ENCODE assay signal across 16 cellular contexts in genomic region chr2:95308426-95308990, GRCh38. TPM values are rescaled to one million over a fixed set of nuclear protein-coding genes. Genes with fewer than 3 reads are reported as not detected.
A peak's percentile ranks its signal among the peaks of the same experiment; 100 is the strongest.
DNase-seq lines count a peak whose midpoint lies in the region.
"Had no signal": no experiment of that assay in that cellular context is flagged by ENCODE, and none has a peak within 500 bp of the region (broad histone marks: within the 10 kb centered on the region; RNA-seq: fewer than 3 reads in every experiment).

No MANE protein-coding gene starts in this region.

- H3K9me3 ChIP-seq in neuronal stem cell (replicated peaks in 1 of 2; ENCODE audit: control insufficient read depth in 2 of 2, insufficient read depth in 1 of 2, low read depth in 1 of 2, low read length in 2 of 2): no peaks in the 10 kb centered on the region
- H3K9me3 ChIP-seq: BE2C, Caco-2 had no signal

- H2BK15ac ChIP-seq in neuronal stem cell (ENCODE audit: low read length): no peak overlapping the region

- DNase-seq in G401 (ENCODE audit: low spot score) (peak; percentile 61), NCI-H69 (lab: John Stamatoyannopoulos, UW) (peak; percentile 55), neuronal stem cell (ENCODE audit: low spot score) (no peak), NCI-H2081 treated with DMSO at 0.1 percent for 48 hours (lab: John Stamatoyannopoulos, UW) (no peak), germinal center (ENCODE audit: low spot score) (no peak)
- DNase-seq in activated CD4-positive, alpha-beta T cell treated with anti-CD3 and anti-CD28 coated beads, Interleukin-2, amount 10 ng/mL, durations not matched to agents 7 days and 5 days: no peak
- DNase-seq: ACHN; BE2C; Caco-2; CD4-positive, CD25-positive, alpha-beta regulatory T cell; CD8-positive, alpha-beta memory T cell; GOT3; H7; HFFc6 had no signal

- no peaks in the 10 kb centered on the region for H3K36me3 ChIP-seq in neuronal stem cell (replicated peaks in 1 of 2; ENCODE audit: control insufficient read depth in 2 of 2, insufficient read depth in 2 of 2, low read length in 2 of 2)
- H3K36me3 ChIP-seq: BE2C had no signal

- H4K91ac ChIP-seq in neuronal stem cell (ENCODE audit: low read depth, low read length, poor library complexity): no peak overlapping the region

- no peak overlapping the region for H4K8ac ChIP-seq in neuronal stem cell (ENCODE audit: low read depth, low read length)

- peaks cover 0 to 8% of the 10 kb centered on the region in 2 donors for H3K4me1 ChIP-seq in neuronal stem cell (ENCODE audit: control insufficient read depth in 2 of 2, insufficient read depth in 1 of 2, low read depth in 1 of 2, low read length in 2 of 2)
- H3K4me1 ChIP-seq: BE2C, Caco-2 had no signal

- H3K9me3 Mint-ChIP-seq in activated CD4-positive, alpha-beta T cell treated with anti-CD3 and anti-CD28 coated beads, Interleukin-2, amount 10 ng/mL, durations not matched to agents 7 days and 5 days: no peaks in the 10 kb centered on the region
- H3K9me3 Mint-ChIP-seq: CD8-positive, alpha-beta memory T cell; HFFc6 had no signal

- H3K36me3 Mint-ChIP-seq in activated CD4-positive, alpha-beta T cell treated with anti-CD3 and anti-CD28 coated beads, Interleukin-2, amount 10 ng/mL, durations not matched to agents 7 days and 5 days (ENCODE audit: low read depth): no peaks in the 10 kb centered on the region
- H3K36me3 Mint-ChIP-seq: CD4-positive, CD25-positive, alpha-beta regulatory T cell; CD8-positive, alpha-beta memory T cell had no signal

- no peak overlapping the region for H3K4me3 ChIP-seq in neuronal stem cell (ENCODE audit: low read length in 2 of 2)
- H3K4me3 ChIP-seq: GM12878 had no signal

- H3K18ac ChIP-seq in neuronal stem cell (ENCODE audit: low read length): no peak overlapping the region

- H3K27ac Mint-ChIP-seq in activated CD4-positive, alpha-beta T cell treated with anti-CD3 and anti-CD28 coated beads, Interleukin-2, amount 10 ng/mL, durations not matched to agents 7 days and 5 days: no peak overlapping the region
- H3K27ac Mint-ChIP-seq: CD4-positive, CD25-positive, alpha-beta regulatory T cell; CD8-positive, alpha-beta memory T cell; HFFc6 had no signal

- H2AK5ac ChIP-seq in neuronal stem cell (ENCODE audit: low read depth, low read length): peak overlapping the region; percentile 30

- in situ Hi-C loops in G401 (cut with HindIII; ENCODE audit: low sequenced_read_pairs): no loop called here

- no peaks in the 10 kb centered on the region for H3K4me1 Mint-ChIP-seq in activated CD4-positive, alpha-beta T cell treated with anti-CD3 and anti-CD28 coated beads, Interleukin-2, amount 10 ng/mL, durations not matched to agents 7 days and 5 days
- H3K4me1 Mint-ChIP-seq: CD4-positive, CD25-positive, alpha-beta regulatory T cell; CD8-positive, alpha-beta memory T cell had no signal

- no peaks in the 10 kb centered on the region for H3K79me1 ChIP-seq in neuronal stem cell (ENCODE audit: low read depth, low read length)

- H3K4me2 ChIP-seq in neuronal stem cell (ENCODE audit: insufficient read depth, low read length, poor library complexity, severe bottlenecking): no peak overlapping the region

- H3K27ac ChIP-seq in cingulate gyrus (ENCODE audit: low read depth, low read length): peak overlapping the region; percentile 19
- no peak overlapping the region for H3K27ac ChIP-seq in neuronal stem cell (replicated peaks; ENCODE audit: low read length)

- H2AFZ ChIP-seq in neuronal stem cell (ENCODE audit: low read length): no peak overlapping the region

- peak overlapping the region; percentile 29 for H3K23ac ChIP-seq in neuronal stem cell (ENCODE audit: low read depth, low read length, poor library complexity)

- no peaks in the 10 kb centered on the region for H3K27me3 Mint-ChIP-seq in activated CD4-positive, alpha-beta T cell treated with anti-CD3 and anti-CD28 coated beads, Interleukin-2, amount 10 ng/mL, durations not matched to agents 7 days and 5 days
- H3K27me3 Mint-ChIP-seq: CD4-positive, CD25-positive, alpha-beta regulatory T cell; CD8-positive, alpha-beta memory T cell had no signal

- no peak overlapping the region for H2BK5ac ChIP-seq in neuronal stem cell (ENCODE audit: low read length)

- H3K27me3 ChIP-seq in neuronal stem cell (ENCODE audit: control insufficient read depth in 3 of 3, insufficient read depth in 3 of 3, low read depth in 1 of 3, low read length in 3 of 3): peaks cover 0 to 12% (median 0%) of the 10 kb centered on the region in 3 experiments
- H3K27me3 ChIP-seq: BE2C had no signal

- no peak overlapping the region for H2BK12ac ChIP-seq in neuronal stem cell (ENCODE audit: low read length)

- H3K4me3 Mint-ChIP-seq in activated CD4-positive, alpha-beta T cell treated with anti-CD3 and anti-CD28 coated beads, Interleukin-2, amount 10 ng/mL, durations not matched to agents 7 days and 5 days: no peak overlapping the region
- H3K4me3 Mint-ChIP-seq: CD4-positive, CD25-positive, alpha-beta regulatory T cell; CD8-positive, alpha-beta memory T cell; HFFc6 had no signal

- WGBS in neuronal stem cell (ENCODE audit: extremely low coverage in 2 of 2, insufficient read length in 2 of 2, insufficient replicate concordance in 1 of 2), 2 donors: no CpG with 5 or more reads among the region's 12 CpGs

- peak overlapping the region; percentile 27 for H3K9ac ChIP-seq in neuronal stem cell (ENCODE audit: low read depth, low read length, poor library complexity)

- H2BK120ac ChIP-seq in neuronal stem cell (ENCODE audit: low read depth, low read length): no peak overlapping the region

- no peak overlapping the region for H3K14ac ChIP-seq in neuronal stem cell (ENCODE audit: low read length)

- POLR2A ChIA-PET in activated CD4-positive, alpha-beta T cell treated with anti-CD3 and anti-CD28 coated beads, Interleukin-2, amount 10 ng/mL, durations not matched to agents 7 days and 5 days (lab: Charles Lee): no interaction called here

- no peak overlapping the region for H3K4ac ChIP-seq in neuronal stem cell (ENCODE audit: low read length)

- CTCF ChIA-PET in activated CD4-positive, alpha-beta T cell treated with anti-CD3 and anti-CD28 coated beads, Interleukin-2, amount 10 ng/mL, durations not matched to agents 7 days and 5 days (lab: Charles Lee): no interaction called here

RNA-seq across cellular contexts. Expression of gene KCNIP3, which starts 11.4 kb away (rescaled TPM):
- 0.43 TPM in 1 of 2 replicates, not detected in the other for total RNA-seq in G401 (2014; rRNA removed; shearing (Covaris generic))
- 2.7 TPM for polyA plus RNA-seq in neuronal stem cell (2013, experiment 1 of 2)
- 2.7 TPM for polyA plus RNA-seq in neuronal stem cell (2013, experiment 2 of 2)
- not detected for total RNA-seq in activated CD4-positive, alpha-beta T cell treated with anti-CD3 and anti-CD28 coated beads, Interleukin-2, amount 10 ng/mL, durations not matched to agents 7 days and 5 days
- total RNA-seq: Caco-2; CD4-positive, CD25-positive, alpha-beta regulatory T cell; CD8-positive, alpha-beta memory T cell; GM12878 had no signal
- polyA plus RNA-seq: CD4-positive, CD25-positive, alpha-beta regulatory T cell; CD8-positive, alpha-beta memory T cell; GM12878 had no signal

RNA-seq across cellular contexts. Expression of gene PROM2, which starts 34.3 kb away (rescaled TPM):
- 0.03 TPM in 1 of 2 replicates, not detected in the other for total RNA-seq in G401 (2014; rRNA removed; shearing (Covaris generic))
- polyA plus RNA-seq in neuronal stem cell (2013, experiment 1 of 2): 1.5 TPM
- 0.83 TPM for polyA plus RNA-seq in neuronal stem cell (2013, experiment 2 of 2)
- under 1 TPM; 0.08 to 0.42 TPM for total RNA-seq in activated CD4-positive, alpha-beta T cell treated with anti-CD3 and anti-CD28 coated beads, Interleukin-2, amount 10 ng/mL, durations not matched to agents 7 days and 5 days
- total RNA-seq: GM12878 had no signal
- polyA plus RNA-seq: CD4-positive, CD25-positive, alpha-beta regulatory T cell; CD8-positive, alpha-beta memory T cell had no signal

Comparison
In these comparisons a context has a peak if more than half of its experiments do, and no peak if none do; other contexts are left out.
1. DNase-seq: peak in G401 (single experiment) and NCI-H69 (single experiment); none in neuronal stem cell (single experiment), NCI-H2081 treated with DMSO at 0.1 percent for 48 hours (single experiment), germinal center (single experiment) and activated CD4-positive, alpha-beta T cell treated with anti-CD3 and anti-CD28 coated beads, Interleukin-2, amount 10 ng/mL, durations not matched to agents 7 days and 5 days (single experiment).